ENCODE assay signal across 1 cellular context in the genomic region with DNA sequence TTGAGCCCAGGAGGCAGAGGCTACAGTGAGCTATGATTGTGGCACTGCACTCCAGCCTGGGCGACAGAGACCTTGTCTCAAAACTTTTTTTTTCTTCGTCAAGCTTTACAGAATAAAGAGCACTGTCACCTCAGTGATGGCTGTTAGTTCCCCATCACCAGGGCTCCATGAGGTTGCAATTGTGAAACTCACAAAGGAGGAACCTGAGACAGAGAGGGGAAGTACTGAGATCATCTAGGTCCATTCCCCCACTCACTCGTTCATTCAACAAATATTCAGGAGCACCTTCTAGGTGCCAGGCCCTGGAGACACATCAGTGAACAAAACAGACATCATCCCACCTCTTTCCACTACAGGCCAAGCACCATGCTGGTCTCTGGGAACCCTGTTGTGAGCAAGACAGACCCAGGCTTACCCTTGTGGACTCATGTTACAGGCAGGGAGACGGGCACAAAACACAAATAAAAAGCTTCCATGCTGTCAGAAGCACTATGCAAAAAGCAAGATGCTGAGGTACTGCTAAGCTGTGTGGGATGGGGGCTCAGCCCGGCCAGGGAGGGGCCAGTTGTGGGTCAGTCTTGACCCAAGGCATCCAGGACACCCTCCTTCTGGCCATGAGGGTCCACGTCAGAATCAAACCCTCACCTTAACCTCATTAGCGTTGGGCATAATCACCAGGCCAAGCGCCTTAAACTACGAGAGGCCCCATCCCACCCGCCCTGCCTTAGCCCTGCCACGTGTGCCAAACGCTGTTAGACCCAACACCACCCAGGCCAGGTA.
TF ChIP-seq lines count a peak whose summit lies in the region.

No MANE protein-coding gene starts in this region.

TF ChIP-seq in GM12878, 131 proteins besides CTCF, POLR2A, EP300 and RAD21 (continued from another document and continues in another):
- TF ChIP-seq, protein P1, sequence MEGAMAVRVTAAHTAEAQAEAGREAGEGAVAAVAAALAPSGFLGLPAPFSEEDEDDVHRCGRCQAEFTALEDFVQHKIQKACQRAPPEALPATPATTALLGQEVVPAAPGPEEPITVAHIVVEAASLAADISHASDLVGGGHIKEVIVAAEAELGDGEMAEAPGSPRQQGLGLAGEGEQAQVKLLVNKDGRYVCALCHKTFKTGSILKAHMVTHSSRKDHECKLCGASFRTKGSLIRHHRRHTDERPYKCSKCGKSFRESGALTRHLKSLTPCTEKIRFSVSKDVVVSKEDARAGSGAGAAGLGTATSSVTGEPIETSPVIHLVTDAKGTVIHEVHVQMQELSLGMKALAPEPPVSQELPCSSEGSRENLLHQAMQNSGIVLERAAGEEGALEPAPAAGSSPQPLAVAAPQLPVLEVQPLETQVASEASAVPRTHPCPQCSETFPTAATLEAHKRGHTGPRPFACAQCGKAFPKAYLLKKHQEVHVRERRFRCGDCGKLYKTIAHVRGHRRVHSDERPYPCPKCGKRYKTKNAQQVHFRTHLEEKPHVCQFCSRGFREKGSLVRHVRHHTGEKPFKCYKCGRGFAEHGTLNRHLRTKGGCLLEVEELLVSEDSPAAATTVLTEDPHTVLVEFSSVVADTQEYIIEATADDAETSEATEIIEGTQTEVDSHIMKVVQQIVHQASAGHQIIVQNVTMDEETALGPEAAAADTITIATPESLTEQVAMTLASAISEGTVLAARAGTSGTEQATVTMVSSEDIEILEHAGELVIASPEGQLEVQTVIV (IDR thresholded peaks at IDR 0.05; ENCODE audit: borderline replicate concordance, partially characterized antibody): no peak
- no peak for TF ChIP-seq POLR2AphosphoS2 (IDR thresholded peaks at IDR 0.05; ENCODE audit: low read depth, low read length)
- TF ChIP-seq LARP7 (IDR thresholded peaks at IDR 0.05): no peak
- TF ChIP-seq ZNF217 (IDR thresholded peaks at IDR 0.05): no peak
- TF ChIP-seq MEF2A (IDR thresholded peaks at IDR 0.05; ENCODE audit: insufficient read depth, low read depth, low read length): no peak
- no peak for TF ChIP-seq ZZZ3 (IDR thresholded peaks at IDR 0.05; ENCODE audit: control insufficient read depth, insufficient read length, low read depth)
- TF ChIP-seq, protein P2, sequence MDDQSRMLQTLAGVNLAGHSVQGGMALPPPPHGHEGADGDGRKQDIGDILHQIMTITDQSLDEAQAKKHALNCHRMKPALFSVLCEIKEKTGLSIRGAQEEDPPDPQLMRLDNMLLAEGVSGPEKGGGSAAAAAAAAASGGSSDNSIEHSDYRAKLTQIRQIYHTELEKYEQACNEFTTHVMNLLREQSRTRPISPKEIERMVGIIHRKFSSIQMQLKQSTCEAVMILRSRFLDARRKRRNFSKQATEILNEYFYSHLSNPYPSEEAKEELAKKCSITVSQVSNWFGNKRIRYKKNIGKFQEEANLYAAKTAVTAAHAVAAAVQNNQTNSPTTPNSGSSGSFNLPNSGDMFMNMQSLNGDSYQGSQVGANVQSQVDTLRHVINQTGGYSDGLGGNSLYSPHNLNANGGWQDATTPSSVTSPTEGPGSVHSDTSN (IDR thresholded peaks at IDR 0.05; ENCODE audit: insufficient replicate concordance, low read depth, low read length): no peak
- peak; percentile 57 for TF ChIP-seq IKZF1 (conservative IDR thresholded peaks at IDR 0.05)
- TF ChIP-seq, protein P3, sequence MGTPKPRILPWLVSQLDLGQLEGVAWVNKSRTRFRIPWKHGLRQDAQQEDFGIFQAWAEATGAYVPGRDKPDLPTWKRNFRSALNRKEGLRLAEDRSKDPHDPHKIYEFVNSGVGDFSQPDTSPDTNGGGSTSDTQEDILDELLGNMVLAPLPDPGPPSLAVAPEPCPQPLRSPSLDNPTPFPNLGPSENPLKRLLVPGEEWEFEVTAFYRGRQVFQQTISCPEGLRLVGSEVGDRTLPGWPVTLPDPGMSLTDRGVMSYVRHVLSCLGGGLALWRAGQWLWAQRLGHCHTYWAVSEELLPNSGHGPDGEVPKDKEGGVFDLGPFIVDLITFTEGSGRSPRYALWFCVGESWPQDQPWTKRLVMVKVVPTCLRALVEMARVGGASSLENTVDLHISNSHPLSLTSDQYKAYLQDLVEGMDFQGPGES (IDR thresholded peaks at IDR 0.05): no peak
- TF ChIP-seq DPF2 (IDR thresholded peaks at IDR 0.05): peak; percentile 25; the same call in 1 of the 2 replicates
- TF ChIP-seq CBX5 (IDR thresholded peaks at IDR 0.05; ENCODE audit: low read depth): no peak
- TF ChIP-seq, protein P4, sequence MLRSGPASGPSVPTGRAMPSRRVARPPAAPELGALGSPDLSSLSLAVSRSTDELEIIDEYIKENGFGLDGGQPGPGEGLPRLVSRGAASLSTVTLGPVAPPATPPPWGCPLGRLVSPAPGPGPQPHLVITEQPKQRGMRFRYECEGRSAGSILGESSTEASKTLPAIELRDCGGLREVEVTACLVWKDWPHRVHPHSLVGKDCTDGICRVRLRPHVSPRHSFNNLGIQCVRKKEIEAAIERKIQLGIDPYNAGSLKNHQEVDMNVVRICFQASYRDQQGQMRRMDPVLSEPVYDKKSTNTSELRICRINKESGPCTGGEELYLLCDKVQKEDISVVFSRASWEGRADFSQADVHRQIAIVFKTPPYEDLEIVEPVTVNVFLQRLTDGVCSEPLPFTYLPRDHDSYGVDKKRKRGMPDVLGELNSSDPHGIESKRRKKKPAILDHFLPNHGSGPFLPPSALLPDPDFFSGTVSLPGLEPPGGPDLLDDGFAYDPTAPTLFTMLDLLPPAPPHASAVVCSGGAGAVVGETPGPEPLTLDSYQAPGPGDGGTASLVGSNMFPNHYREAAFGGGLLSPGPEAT (IDR thresholded peaks at IDR 0.05; ENCODE audit: low read depth): no peak
- TF ChIP-seq MTA3 (IDR thresholded peaks at IDR 0.05; ENCODE audit: borderline replicate concordance, low read length): no peak
- no peak for TF ChIP-seq ZNF274 (IDR thresholded peaks at IDR 0.05; ENCODE audit: insufficient read depth, insufficient read length)
- TF ChIP-seq NR2C1 (IDR thresholded peaks at IDR 0.05): no peak
- TF ChIP-seq JUND (IDR thresholded peaks at IDR 0.05; ENCODE audit: low read depth, low read length): no peak
- TF ChIP-seq, protein P5, sequence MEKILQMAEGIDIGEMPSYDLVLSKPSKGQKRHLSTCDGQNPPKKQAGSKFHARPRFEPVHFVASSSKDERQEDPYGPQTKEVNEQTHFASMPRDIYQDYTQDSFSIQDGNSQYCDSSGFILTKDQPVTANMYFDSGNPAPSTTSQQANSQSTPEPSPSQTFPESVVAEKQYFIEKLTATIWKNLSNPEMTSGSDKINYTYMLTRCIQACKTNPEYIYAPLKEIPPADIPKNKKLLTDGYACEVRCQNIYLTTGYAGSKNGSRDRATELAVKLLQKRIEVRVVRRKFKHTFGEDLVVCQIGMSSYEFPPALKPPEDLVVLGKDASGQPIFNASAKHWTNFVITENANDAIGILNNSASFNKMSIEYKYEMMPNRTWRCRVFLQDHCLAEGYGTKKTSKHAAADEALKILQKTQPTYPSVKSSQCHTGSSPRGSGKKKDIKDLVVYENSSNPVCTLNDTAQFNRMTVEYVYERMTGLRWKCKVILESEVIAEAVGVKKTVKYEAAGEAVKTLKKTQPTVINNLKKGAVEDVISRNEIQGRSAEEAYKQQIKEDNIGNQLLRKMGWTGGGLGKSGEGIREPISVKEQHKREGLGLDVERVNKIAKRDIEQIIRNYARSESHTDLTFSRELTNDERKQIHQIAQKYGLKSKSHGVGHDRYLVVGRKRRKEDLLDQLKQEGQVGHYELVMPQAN (conservative IDR thresholded peaks at IDR 0.05): no peak
- no peak for TF ChIP-seq MEF2B (IDR thresholded peaks at IDR 0.05; ENCODE audit: partially characterized antibody, poor library complexity, severe bottlenecking)
- TF ChIP-seq JUNB (IDR thresholded peaks at IDR 0.05): 0 out of 2 replicates have a peak, but pooled peaks have one; percentile 15
- no peak for TF ChIP-seq HDAC6 (IDR thresholded peaks at IDR 0.05; ENCODE audit: unreplicated experiment)
- TF ChIP-seq CREB1 (IDR thresholded peaks at IDR 0.05; ENCODE audit: low read depth): no peak
- no peak for TF ChIP-seq BRCA1 (IDR thresholded peaks at IDR 0.05; ENCODE audit: low read depth, low read length)
- TF ChIP-seq BMI1 (IDR thresholded peaks at IDR 0.05; ENCODE audit: borderline replicate concordance): no peak
- TF ChIP-seq, protein P6, sequence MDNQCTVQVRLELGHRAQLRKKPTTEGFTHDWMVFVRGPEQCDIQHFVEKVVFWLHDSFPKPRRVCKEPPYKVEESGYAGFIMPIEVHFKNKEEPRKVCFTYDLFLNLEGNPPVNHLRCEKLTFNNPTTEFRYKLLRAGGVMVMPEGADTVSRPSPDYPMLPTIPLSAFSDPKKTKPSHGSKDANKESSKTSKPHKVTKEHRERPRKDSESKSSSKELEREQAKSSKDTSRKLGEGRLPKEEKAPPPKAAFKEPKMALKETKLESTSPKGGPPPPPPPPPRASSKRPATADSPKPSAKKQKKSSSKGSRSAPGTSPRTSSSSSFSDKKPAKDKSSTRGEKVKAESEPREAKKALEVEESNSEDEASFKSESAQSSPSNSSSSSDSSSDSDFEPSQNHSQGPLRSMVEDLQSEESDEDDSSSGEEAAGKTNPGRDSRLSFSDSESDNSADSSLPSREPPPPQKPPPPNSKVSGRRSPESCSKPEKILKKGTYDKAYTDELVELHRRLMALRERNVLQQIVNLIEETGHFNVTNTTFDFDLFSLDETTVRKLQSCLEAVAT (IDR thresholded peaks at IDR 0.05): no peak
- TF ChIP-seq RBBP5 (conservative IDR thresholded peaks at IDR 0.05): no peak
- TF ChIP-seq, protein P7, sequence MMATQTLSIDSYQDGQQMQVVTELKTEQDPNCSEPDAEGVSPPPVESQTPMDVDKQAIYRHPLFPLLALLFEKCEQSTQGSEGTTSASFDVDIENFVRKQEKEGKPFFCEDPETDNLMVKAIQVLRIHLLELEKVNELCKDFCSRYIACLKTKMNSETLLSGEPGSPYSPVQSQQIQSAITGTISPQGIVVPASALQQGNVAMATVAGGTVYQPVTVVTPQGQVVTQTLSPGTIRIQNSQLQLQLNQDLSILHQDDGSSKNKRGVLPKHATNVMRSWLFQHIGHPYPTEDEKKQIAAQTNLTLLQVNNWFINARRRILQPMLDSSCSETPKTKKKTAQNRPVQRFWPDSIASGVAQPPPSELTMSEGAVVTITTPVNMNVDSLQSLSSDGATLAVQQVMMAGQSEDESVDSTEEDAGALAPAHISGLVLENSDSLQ (IDR thresholded peaks at IDR 0.05): peak; percentile 28; the same call in 1 of the 2 replicates
- no peak for TF ChIP-seq CBFB (IDR thresholded peaks at IDR 0.05; ENCODE audit: low read depth)
- TF ChIP-seq ZNF24 (IDR thresholded peaks at IDR 0.05): peak; percentile 90
- TF ChIP-seq ZSCAN29 (IDR thresholded peaks at IDR 0.05): no peak
- TF ChIP-seq, protein P8, sequence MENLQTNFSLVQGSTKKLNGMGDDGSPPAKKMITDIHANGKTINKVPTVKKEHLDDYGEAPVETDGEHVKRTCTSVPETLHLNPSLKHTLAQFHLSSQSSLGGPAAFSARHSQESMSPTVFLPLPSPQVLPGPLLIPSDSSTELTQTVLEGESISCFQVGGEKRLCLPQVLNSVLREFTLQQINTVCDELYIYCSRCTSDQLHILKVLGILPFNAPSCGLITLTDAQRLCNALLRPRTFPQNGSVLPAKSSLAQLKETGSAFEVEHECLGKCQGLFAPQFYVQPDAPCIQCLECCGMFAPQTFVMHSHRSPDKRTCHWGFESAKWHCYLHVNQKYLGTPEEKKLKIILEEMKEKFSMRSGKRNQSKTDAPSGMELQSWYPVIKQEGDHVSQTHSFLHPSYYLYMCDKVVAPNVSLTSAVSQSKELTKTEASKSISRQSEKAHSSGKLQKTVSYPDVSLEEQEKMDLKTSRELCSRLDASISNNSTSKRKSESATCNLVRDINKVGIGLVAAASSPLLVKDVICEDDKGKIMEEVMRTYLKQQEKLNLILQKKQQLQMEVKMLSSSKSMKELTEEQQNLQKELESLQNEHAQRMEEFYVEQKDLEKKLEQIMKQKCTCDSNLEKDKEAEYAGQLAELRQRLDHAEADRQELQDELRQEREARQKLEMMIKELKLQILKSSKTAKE (IDR thresholded peaks at IDR 0.05; ENCODE audit: low read depth, poor library complexity, severe bottlenecking): no peak
- no peak for TF ChIP-seq SRF (IDR thresholded peaks at IDR 0.05; ENCODE audit: low read depth in 2 of 2, low read length in 2 of 2)
- TF ChIP-seq EED (IDR thresholded peaks at IDR 0.05; ENCODE audit: low read depth): peak; percentile 28; the same call in 1 of the 2 replicates
- TF ChIP-seq SMARCA5 (IDR thresholded peaks at IDR 0.05): no peak
- TF ChIP-seq POLR2AphosphoS5 (IDR thresholded peaks at IDR 0.05; ENCODE audit: low read length): no peak
- no peak for TF ChIP-seq SIN3A (IDR thresholded peaks at IDR 0.05; ENCODE audit: low read depth, low read length)
- TF ChIP-seq NFXL1 (IDR thresholded peaks at IDR 0.05; ENCODE audit: borderline replicate concordance): no peak
- TF ChIP-seq EZH2 (IDR thresholded peaks at IDR 0.05; ENCODE audit: borderline replicate concordance, control insufficient read depth, low read depth, low read length): no peak
- TF ChIP-seq, protein P9, sequence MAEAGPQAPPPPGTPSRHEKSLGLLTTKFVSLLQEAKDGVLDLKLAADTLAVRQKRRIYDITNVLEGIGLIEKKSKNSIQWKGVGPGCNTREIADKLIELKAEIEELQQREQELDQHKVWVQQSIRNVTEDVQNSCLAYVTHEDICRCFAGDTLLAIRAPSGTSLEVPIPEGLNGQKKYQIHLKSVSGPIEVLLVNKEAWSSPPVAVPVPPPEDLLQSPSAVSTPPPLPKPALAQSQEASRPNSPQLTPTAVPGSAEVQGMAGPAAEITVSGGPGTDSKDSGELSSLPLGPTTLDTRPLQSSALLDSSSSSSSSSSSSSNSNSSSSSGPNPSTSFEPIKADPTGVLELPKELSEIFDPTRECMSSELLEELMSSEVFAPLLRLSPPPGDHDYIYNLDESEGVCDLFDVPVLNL (IDR thresholded peaks at IDR 0.05; ENCODE audit: low read depth, low read length): no peak
- 0 out of 2 replicates have a peak, but pooled peaks have one; percentile 31 for TF ChIP-seq NBN (IDR thresholded peaks at IDR 0.05)
- TF ChIP-seq HCFC1 (IDR thresholded peaks at IDR 0.05; ENCODE audit: low read length): no peak
- no peak for TF ChIP-seq CBX3 (IDR thresholded peaks at IDR 0.05; ENCODE audit: borderline replicate concordance, low read depth)
- peak; percentile 85 for TF ChIP-seq SPI1 (IDR thresholded peaks at IDR 0.05; ENCODE audit: borderline replicate concordance, insufficient read depth, low read depth, low read length)
- TF ChIP-seq ZBED1 (IDR thresholded peaks at IDR 0.05; ENCODE audit: borderline replicate concordance): no peak
- TF ChIP-seq, protein P10, sequence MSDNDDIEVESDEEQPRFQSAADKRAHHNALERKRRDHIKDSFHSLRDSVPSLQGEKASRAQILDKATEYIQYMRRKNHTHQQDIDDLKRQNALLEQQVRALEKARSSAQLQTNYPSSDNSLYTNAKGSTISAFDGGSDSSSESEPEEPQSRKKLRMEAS (IDR thresholded peaks at IDR 0.05; ENCODE audit: low read depth, low read length): no peak
- TF ChIP-seq ATF7 (IDR thresholded peaks at IDR 0.05; ENCODE audit: low read depth): peak; percentile 28; the same call in 1 of the 2 replicates
- TF ChIP-seq YY1 (IDR thresholded peaks at IDR 0.05; ENCODE audit: low read depth, low read length): 0 out of 2 replicates have a peak, but pooled peaks have one; percentile 48
- TF ChIP-seq FOXM1 (IDR thresholded peaks at IDR 0.05; ENCODE audit: low read depth, low read length): no peak
- no peak for TF ChIP-seq FOS (IDR thresholded peaks at IDR 0.05; ENCODE audit: borderline replicate concordance, extremely low read depth, insufficient read length)
- peak; percentile 14; the same call in 1 of the 2 replicates for TF ChIP-seq ZNF384 (IDR thresholded peaks at IDR 0.05; ENCODE audit: borderline replicate concordance, low read depth, low read length)
- TF ChIP-seq GABPA (IDR thresholded peaks at IDR 0.05; ENCODE audit: low read depth): no peak
- no peak for TF ChIP-seq NR2F1 (conservative IDR thresholded peaks at IDR 0.05)
